Comparison of ENCODE assay signal across 8 cellular contexts in the genomic region with DNA sequence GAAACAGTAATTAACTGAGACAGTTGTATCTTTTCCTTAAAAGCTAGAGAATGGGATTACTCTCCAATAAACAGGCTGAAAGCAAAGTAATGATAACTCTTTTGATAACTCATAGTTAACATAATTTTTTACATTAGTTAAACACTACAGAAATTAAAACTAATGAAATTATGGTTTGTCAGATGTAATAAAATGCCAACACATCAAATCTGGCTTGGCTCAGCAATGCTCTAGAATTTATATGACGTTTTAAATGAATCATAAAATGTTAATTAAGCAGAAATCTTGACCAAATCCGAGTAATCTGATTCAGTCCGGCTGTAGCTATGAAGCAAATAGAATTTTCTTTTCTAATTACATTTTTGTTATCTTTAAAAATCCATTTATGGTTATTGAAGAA.
"Had no signal": no experiment of that assay in that cellular context is flagged by ENCODE, and none has a peak within 500 bp of the region (broad histone marks: within the 10 kb centered on the region; RNA-seq: fewer than 3 reads in every experiment).

No MANE protein-coding gene starts in this region.

- H3K4me3 Mint-ChIP-seq: GM23338, H9 had no signal

- DNase-seq: H9, HCEC 1CT, IMR-90 had no signal

- H3K4me2 ChIP-seq: GM23338 had no signal

- H2AFZ ChIP-seq: GM23338 had no signal

- H3K4me3 ChIP-seq: GM23338, K562 had no signal

- H3K4me1 Mint-ChIP-seq: GM23338, H9 had no signal

- FAIRE-seq: H1, H54, K562 had no signal

- H3K27ac Mint-ChIP-seq: GM23338, H9 had no signal

- ATAC-seq: GM23338, K562 had no signal

- H3K27ac ChIP-seq: HL-60 had no signal

- H3K9me3 Mint-ChIP-seq: GM23338, H9 had no signal
